In the genomic region with DNA sequence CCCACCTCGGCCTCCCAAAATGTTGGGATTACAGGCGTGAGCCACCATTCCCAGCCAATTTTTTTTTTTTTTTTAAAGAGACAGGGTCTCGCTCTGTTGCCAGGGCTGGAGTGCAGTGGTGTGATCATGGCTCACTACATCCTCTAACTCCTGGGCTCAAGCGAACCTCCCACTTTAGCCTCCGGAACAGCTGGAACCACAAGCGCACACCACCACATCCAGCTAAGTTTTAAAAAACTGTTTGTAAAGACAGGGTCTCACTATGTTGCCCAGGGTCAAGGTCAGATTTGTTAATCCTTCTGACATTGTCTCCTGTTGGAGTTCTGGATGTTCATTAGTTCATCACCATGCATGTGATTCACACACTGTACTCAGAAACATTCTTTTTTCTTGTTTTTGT, we compare ENCODE assay signal across 20 cellular contexts.
"Had no signal": no experiment of that assay in that cellular context is flagged by ENCODE, and none has a peak within 500 bp of the region (broad histone marks: within the 10 kb centered on the region; RNA-seq: fewer than 3 reads in every experiment).

No MANE protein-coding gene starts in this region.

- H3K4me3 Mint-ChIP-seq: activated naive CD8-positive, alpha-beta T cell had no signal

- H3K27ac Mint-ChIP-seq: activated naive CD8-positive, alpha-beta T cell had no signal

- H3K9me3 Mint-ChIP-seq: neural crest cell had no signal

- DNase-seq: activated CD4-positive, CD25-positive, alpha-beta regulatory T cell treated with anti-CD3 and anti-CD28 coated beads, Interleukin-2, amount 50 U/mL, for 72 hours; activated CD8-positive, alpha-beta memory T cell treated with anti-CD3 and anti-CD28 coated beads for 24 hours; activated CD8-positive, alpha-beta memory T cell treated with anti-CD3 and anti-CD28 coated beads, Interleukin-2, amount 50 U/mL, for 48 hours; amniotic stem cell; body of pancreas; central memory CD4-positive, alpha-beta T cell; colonic mucosa; gastrocnemius medialis; head of caudate nucleus; kidney; retina; stimulated activated CD4-positive, alpha-beta T cell treated with anti-CD3 and anti-CD28 coated beads, Interleukin-12 subunit alpha, Interleukin-12 subunit beta, amount 100 ng/mL, for 4 hours; stimulated activated CD4-positive, alpha-beta T cell treated with anti-CD3 and anti-CD28 coated beads, Interleukin-1b, Interleukin-23, amount 100 ng/mL, for 48 hours; stimulated activated naive CD4-positive, alpha-beta T cell treated with Interleukin-2 at 50 U/mL for 16 hours; substantia nigra; T-helper 1 cell; tibial artery had no signal

- H3K9me3 ChIP-seq: body of pancreas, colonic mucosa, gastrocnemius medialis, tibial artery had no signal

- H3K27ac ChIP-seq: body of pancreas, colonic mucosa, gastrocnemius medialis had no signal

- H3K36me3 ChIP-seq: colonic mucosa, gastrocnemius medialis, tibial artery had no signal

- H3K27me3 ChIP-seq: body of pancreas, colonic mucosa, tibial artery had no signal

- ATAC-seq: body of pancreas, gastrocnemius medialis, left lobe of liver had no signal

- H3K4me3 ChIP-seq: body of pancreas, colonic mucosa, gastrocnemius medialis, tibial artery had no signal

- H3K27me3 Mint-ChIP-seq: activated naive CD8-positive, alpha-beta T cell had no signal
